In genomic region chr17:31405941-31406371, GRCh38 we compare ENCODE assay signal across 22 cellular contexts. TPM values are rescaled to one million over a fixed set of nuclear protein-coding genes. Genes with fewer than 3 reads are reported as not detected.
A peak's percentile ranks its signal among the peaks of the same experiment; 100 is the strongest.
DNase-seq lines count a peak whose midpoint lies in the region; ATAC-seq, FAIRE-seq and TF ChIP-seq lines count a peak whose summit lies in the region.
"Had no signal": no experiment of that assay in that cellular context is flagged by ENCODE, and none has a peak within 500 bp of the region (broad histone marks: within the 10 kb centered on the region; RNA-seq: fewer than 3 reads in every experiment).

No MANE protein-coding gene starts in this region.

- H3K27ac ChIP-seq in IMR-90 (ENCODE audit: insufficient read depth, low read length) (no peak overlapping the region), VCaP (peak overlapping the region; percentile 44), kidney (ENCODE audit: low read depth in 2 of 2, low read length in 2 of 2) (no peak overlapping the region)
- H3K27ac ChIP-seq: epithelial cell of prostate, foreskin keratinocyte, hepatocyte, ovary, PC-9, SJSA1, thyroid gland had no signal

- in situ Hi-C loops in IMR-90 (cut with MboI; ENCODE audit: low sequenced_read_pairs), result no loop called here

- TF ChIP-seq RAD21 in IMR-90 (IDR thresholded peaks at IDR 0.05; ENCODE audit: low read length), result no peak

- H3K14ac ChIP-seq in IMR-90 (replicated peaks; ENCODE audit: low read depth, low read length), result no peak overlapping the region

- H3K36me3 ChIP-seq in IMR-90 (ENCODE audit: control insufficient read depth, insufficient read depth, low read length) (no peaks in the 10 kb centered on the region), kidney (ENCODE audit: control insufficient read depth in 1 of 2, insufficient read depth in 2 of 2, low read length in 2 of 2) (no peaks in the 10 kb centered on the region)
- H3K36me3 ChIP-seq: BE2C, ovary, SJSA1, thyroid gland had no signal

- FAIRE-seq in kidney (lab: Jason Lieb, UNC), result no peak

- CTCF ChIA-PET in IMR-90 (lab: Yijun Ruan, JAX), result no interaction called here

- no peak overlapping the region for H2BK5ac ChIP-seq in IMR-90 (ENCODE audit: low read depth, low read length, poor library complexity, severe bottlenecking)

- no peaks in the 10 kb centered on the region for H3K4me1 ChIP-seq in IMR-90 (ENCODE audit: control insufficient read depth, insufficient read depth, low read length)
- no peaks in the 10 kb centered on the region for H3K4me1 ChIP-seq in kidney (ENCODE audit: control insufficient read depth in 1 of 2, insufficient read depth in 1 of 2, low read depth in 1 of 2, low read length in 2 of 2)
- H3K4me1 ChIP-seq: BE2C, foreskin keratinocyte, thyroid gland had no signal

- 0% methylated on average over 1 of the region's 5 CpGs; no CpG with 5 or more reads in 1 of the 2 experiments for WGBS in IMR-90 (ENCODE audit: extremely low coverage in 2 of 2, insufficient read length in 1 of 2), 2 experiments

- no peaks in the 10 kb centered on the region for H3K9me1 ChIP-seq in IMR-90 (ENCODE audit: insufficient read depth, low read length)

- intact Hi-C loops in IMR-90 (cut with micrococcal nuclease), result no loop called here
- intact Hi-C loops in kidney (cut with DNase I), result no loop called here

- no peak overlapping the region for H2BK20ac ChIP-seq in IMR-90 (ENCODE audit: low read depth, low read length)

- H4K5ac ChIP-seq in IMR-90 (ENCODE audit: low read depth, low read length), result no peak overlapping the region

- no peak for TF ChIP-seq POLR2A in IMR-90 (IDR thresholded peaks at IDR 0.05; ENCODE audit: low read depth, low read length)

- ATAC-seq in IMR-90 (ENCODE audit: low read depth) (no peak), HG03135 (IDR thresholded peaks at IDR 0.05; ENCODE audit: unreplicated experiment) (no peak), HG03139 (IDR thresholded peaks at IDR 0.05; ENCODE audit: unreplicated experiment) (no peak)
- ATAC-seq: foreskin keratinocyte; stimulated activated naive B cell treated with anti-CD40 and anti-IgM and Interleukin-4, amounts not matched to agents 10 μg/mL and 1 μg/mL and 100 μg/mL, for 72 hours had no signal

- H3K79me1 ChIP-seq in IMR-90 (ENCODE audit: low read depth in 1 of 2, low read length in 2 of 2), result no peaks in the 10 kb centered on the region

- H3K9ac ChIP-seq in IMR-90 (ENCODE audit: low read depth, low read length), result no peak overlapping the region
- no peak overlapping the region for H3K9ac ChIP-seq in kidney (ENCODE audit: low read length in 2 of 2)

- H2BK120ac ChIP-seq in IMR-90 (ENCODE audit: low read depth, low read length), result no peak overlapping the region

- dilution Hi-C loops in IMR-90 (cut with HindIII; ENCODE audit: low sequenced_read_pairs, unreplicated experiment), result no loop called here

- H4K20me1 ChIP-seq in IMR-90 (ENCODE audit: insufficient read depth, low read length), result no peaks in the 10 kb centered on the region

- H3K4me2 ChIP-seq in IMR-90 (ENCODE audit: low read depth, low read length), result no peak overlapping the region
- H3K4me2 ChIP-seq: hepatocyte, PC-9 had no signal

- H2AFZ ChIP-seq in IMR-90 (replicated peaks; ENCODE audit: low read length, poor library complexity), result peak overlapping the region; percentile 43
- H2AFZ ChIP-seq: hepatocyte, PC-9 had no signal

- no peaks in the 10 kb centered on the region for H3K9me3 ChIP-seq in IMR-90 (ENCODE audit: control insufficient read depth, insufficient read depth, low read length)
- H3K9me3 ChIP-seq in kidney (ENCODE audit: control insufficient read depth in 1 of 2, low read length in 2 of 2), result no peaks in the 10 kb centered on the region
- H3K9me3 ChIP-seq: BE2C, ovary, SJSA1, thyroid gland had no signal

- BruUV-seq in IMR-90 (replicated peaks; lab: Mats Ljungman, UMichigan), result no TSS peak

- H3K18ac ChIP-seq in IMR-90 (ENCODE audit: low read depth, low read length), result no peak overlapping the region

- no peak overlapping the region for H2BK15ac ChIP-seq in IMR-90 (ENCODE audit: low read depth, low read length)

- POLR2A ChIA-PET in IMR-90 (lab: Charles Lee; ENCODE audit: unreplicated experiment), result no interaction called here

- H4K91ac ChIP-seq in IMR-90 (ENCODE audit: insufficient read depth, low read depth, low read length), result no peak overlapping the region

- TF ChIP-seq CTCF in IMR-90 (conservative IDR thresholded peaks at IDR 0.05; ENCODE audit: low read depth, low read length) (no peak), VCaP (conservative IDR thresholded peaks at IDR 0.05) (0 out of 2 replicates have a peak, but pooled peaks have one; percentile 13), kidney (IDR thresholded peaks at IDR 0.05; ENCODE audit: borderline replicate concordance, extremely low read depth, insufficient read depth) (no peak)

- H3K4me3 ChIP-seq in IMR-90 (ENCODE audit: insufficient read depth, low read depth, low read length), result no peak overlapping the region
- no peak overlapping the region for H3K4me3 ChIP-seq in kidney (ENCODE audit: low read length in 2 of 2)
- H3K4me3 ChIP-seq: hepatocyte, ovary, PC-9, SJSA1, thyroid gland had no signal

- no peak overlapping the region for H2AK9ac ChIP-seq in IMR-90 (replicated peaks; ENCODE audit: low read depth, low read length, poor library complexity)

- DNase-seq in IMR-90, result no peak
- peak; percentile 43 for DNase-seq in kidney
- DNase-seq in superior temporal gyrus (ENCODE audit: extremely low spot score), result peak; percentile 36
- DNase-seq in AML-193 (lab: John Stamatoyannopoulos, UW), result no peak
- DNase-seq: activated CD4-positive, alpha-beta T cell treated with anti-CD3 and anti-CD28 coated beads, Interleukin-2, amount 50 U/mL, for 4 hours; activated naive CD4-positive, alpha-beta T cell; BE2C; COR-L47; foreskin keratinocyte; NCI-H1436 treated with DMSO at 0.1 percent for 48 hours; NCI-H774; ovary; PC-9; stimulated activated naive B cell treated with anti-CD40 and anti-IgM and Interleukin-4, amounts not matched to agents 10 μg/mL and 1 μg/mL and 100 μg/mL, for 72 hours; T-helper 2 cell; thyroid gland had no signal

- no peak overlapping the region for H3K4ac ChIP-seq in IMR-90 (ENCODE audit: low read depth, low read length)

- no peak overlapping the region for H3K23ac ChIP-seq in IMR-90 (ENCODE audit: low read depth, low read length)

- no peak overlapping the region for H3K56ac ChIP-seq in IMR-90 (ENCODE audit: extremely low read depth, insufficient read depth, low read length)

- H2AK5ac ChIP-seq in IMR-90 (ENCODE audit: low read depth, low read length), result no peak overlapping the region

- H4K8ac ChIP-seq in IMR-90 (ENCODE audit: low read depth in 2 of 2, low read length in 2 of 2), result no peak overlapping the region

- H3K27me3 ChIP-seq in IMR-90 (ENCODE audit: control insufficient read depth, insufficient read depth, low read length), result peaks cover 40% of the 10 kb centered on the region
- H3K27me3 ChIP-seq: BE2C, hepatocyte, ovary, SJSA1, thyroid gland had no signal

TF ChIP-seq in IMR-90, 13 proteins besides CTCF, POLR2A, EP300 and RAD21:
- TF ChIP-seq RFX5 (IDR thresholded peaks at IDR 0.05; ENCODE audit: low read depth, low read length) (no peak), CHD1 (IDR thresholded peaks at IDR 0.05; ENCODE audit: low read depth, low read length) (no peak), ELK1 (IDR thresholded peaks at IDR 0.05; ENCODE audit: borderline replicate concordance, low read depth, low read length) (no peak), NFE2L2 (IDR thresholded peaks at IDR 0.05; ENCODE audit: low read depth, low read length) (no peak), USF2 (IDR thresholded peaks at IDR 0.05; ENCODE audit: low read depth, low read length) (no peak), FOS (IDR thresholded peaks at IDR 0.05; ENCODE audit: low read depth, low read length) (no peak), MXI1 (IDR thresholded peaks at IDR 0.05; ENCODE audit: borderline replicate concordance, low read depth, low read length) (no peak), CEBPB (IDR thresholded peaks at IDR 0.05; ENCODE audit: low read depth, low read length) (no peak), MAZ (IDR thresholded peaks at IDR 0.05; ENCODE audit: borderline replicate concordance, low read depth, low read length) (no peak), BHLHE40 (IDR thresholded peaks at IDR 0.05; ENCODE audit: low read depth, low read length) (no peak), RCOR1 (IDR thresholded peaks at IDR 0.05; ENCODE audit: insufficient replicate concordance, low read length) (no peak), MAFK (IDR thresholded peaks at IDR 0.05; ENCODE audit: low read depth, low read length) (no peak), SMC3 (IDR thresholded peaks at IDR 0.05; ENCODE audit: low read depth, low read length) (no peak)

RNA-seq across cellular contexts. Expression of gene RAB11FIP4, which starts 14.5 kb away (rescaled TPM):
- total RNA-seq in IMR-90 (2012; rRNA removed), result 1.1 and 1.4 TPM in 2 replicates
- polyA plus RNA-seq in IMR-90 (2012; rRNA removed), result 0.59 and 0.68 TPM in 2 replicates
- polyA plus RNA-seq in IMR-90 (2012; cell fraction: cytosol; rRNA removed), result 0.60 and 0.84 TPM in 2 replicates
- polyA plus RNA-seq in IMR-90 (2012; cell fraction: nucleus; rRNA removed; ENCODE audit: low replicate concordance), result 0.57 and 0.62 TPM in 2 replicates
- total RNA-seq in kidney, result 32.5 TPM
- polyA plus RNA-seq in kidney (ENCODE audit: insufficient read depth, low read depth, low replicate concordance), result 10.0 TPM

Comparison
In these comparisons a context has a peak if more than half of its experiments do, and no peak if none do; other contexts are left out.
1. DNase-seq: peak in kidney (single experiment) and superior temporal gyrus (single experiment); none in IMR-90 (single experiment) and AML-193 (0 of 2).
2. RNA of gene RAB11FIP4, which starts 14.5 kb away (total RNA-seq): 32.5 TPM in kidney (single experiment); 1.1 to 1.4 TPM in IMR-90; every median in the first group is over 10 times any median in the second.